ENCODE assay signal across 4 cellular contexts in the genomic region with DNA sequence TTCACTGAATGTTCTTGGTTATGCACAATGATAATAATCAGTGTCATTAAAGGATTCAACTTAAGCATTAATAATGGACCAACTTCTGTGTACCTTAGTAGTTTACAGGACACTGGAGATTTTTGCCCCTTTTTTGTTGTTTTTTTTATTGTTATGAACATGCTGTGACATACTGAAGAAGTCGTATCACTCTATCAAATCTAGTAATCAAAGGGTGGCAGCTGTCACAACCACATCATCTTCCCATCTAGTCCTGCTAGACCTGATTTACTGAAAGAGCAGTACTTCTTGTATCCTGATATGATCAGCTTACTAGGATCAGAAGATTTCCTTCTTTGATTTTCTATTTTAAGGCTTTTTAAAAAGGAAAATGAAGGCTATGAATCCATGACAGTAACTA.
"Had no signal": no experiment of that assay in that cellular context is flagged by ENCODE, and none has a peak within 500 bp of the region (broad histone marks: within the 10 kb centered on the region; RNA-seq: fewer than 3 reads in every experiment).

No MANE protein-coding gene starts in this region.

- H3K9me3 ChIP-seq: HAP-1 had no signal

- H3K4me2 ChIP-seq: GM23338 had no signal

- H3K9ac ChIP-seq: GM23248 had no signal

- H2AFZ ChIP-seq: GM23248, GM23338 had no signal

- H3K27ac ChIP-seq: GM23248 had no signal

- ATAC-seq: GM23338, HCT116 had no signal

- H3K36me3 ChIP-seq: HAP-1 had no signal

- H3K4me3 ChIP-seq: GM23248, GM23338, HAP-1 had no signal
